32 cellular contexts compared by ENCODE assay signal in genomic region chr1:242877743-242878142, GRCh38.
"Had no signal": no experiment of that assay in that cellular context is flagged by ENCODE, and none has a peak within 500 bp of the region (broad histone marks: within the 10 kb centered on the region; RNA-seq: fewer than 3 reads in every experiment).

No MANE protein-coding gene starts in this region.

- H3K9me3 ChIP-seq: adrenal gland, body of pancreas, colonic mucosa had no signal

- H3K27ac Mint-ChIP-seq: activated CD4-positive, alpha-beta memory T cell treated with anti-CD3 and anti-CD28 coated beads for 36 hours; activated CD4-positive, alpha-beta T cell treated with anti-CD3 and anti-CD28 coated beads for 36 hours; activated CD4-positive, alpha-beta T cell treated with anti-CD3 and anti-CD28 coated beads, Interleukin-2, amount 10 ng/mL, durations not matched to agents 24 days and 14 days; activated CD8-positive, alpha-beta memory T cell treated with anti-CD3 and anti-CD28 coated beads, Interleukin-2, amount 10 ng/mL, durations not matched to agents 7 days and 5 days; activated CD8-positive, alpha-beta T cell treated with anti-CD3 and anti-CD28 coated beads, Interleukin-2, amount 10 ng/mL, durations not matched to agents 7 days and 5 days; activated naive CD4-positive, alpha-beta T cell treated with anti-CD3 and anti-CD28 coated beads for 36 hours; activated naive CD4-positive, alpha-beta T cell treated with anti-CD3 and anti-CD28 coated beads, Interleukin-2, amount 50 U/mL, for 24 hours; activated naive CD8-positive, alpha-beta T cell treated with anti-CD3 and anti-CD28 coated beads for 36 hours; activated naive CD8-positive, alpha-beta T cell treated with anti-CD3 and anti-CD28 coated beads, Interleukin-2, amount 50 U/mL, for 24 hours; activated T-helper 1 cell treated with anti-CD3 and anti-CD28 coated beads, Interleukin-12 subunit alpha, Interleukin-12 subunit beta, Interleukin-2, Interleukin-4 antibody, amounts not matched to agents 30 ng/mL and 10 ng/mL and 1 ng/mL, durations not matched to agents 14 hours and 24 hours and 36 hours; activated T-helper 2 cell treated with anti-CD3 and anti-CD28 coated beads, Interferon-gamma antibody, Interleukin-2, Interleukin-4, amounts not matched to agents 10 μg/mL and 5 μg/mL and 100 μg/mL, durations not matched to agents 14 hours and 24 hours and 36 hours had no signal

- ATAC-seq: activated CD4-positive, alpha-beta T cell treated with anti-CD3 and anti-CD28 coated beads for 36 hours; activated CD8-positive, alpha-beta memory T cell treated with anti-CD3 and anti-CD28 coated beads, Interleukin-2, amount 10 ng/mL, durations not matched to agents 7 days and 5 days; activated CD8-positive, alpha-beta T cell treated with anti-CD3 and anti-CD28 coated beads, Interleukin-2, amount 10 ng/mL, durations not matched to agents 7 days and 5 days; activated naive CD8-positive, alpha-beta T cell treated with anti-CD3 and anti-CD28 coated beads, Interleukin-2, amount 50 U/mL, for 24 hours; body of pancreas had no signal

- H3K4me3 ChIP-seq: adrenal gland, body of pancreas, colonic mucosa had no signal

- H3K27me3 ChIP-seq: adrenal gland, body of pancreas, colonic mucosa had no signal

- DNase-seq: activated CD4-positive, alpha-beta memory T cell treated with anti-CD3 and anti-CD28 coated beads for 36 hours; activated CD4-positive, alpha-beta T cell treated with anti-CD3 and anti-CD28 coated beads for 36 hours; activated CD4-positive, alpha-beta T cell treated with anti-CD3 and anti-CD28 coated beads, Interleukin-2, amount 10 ng/mL, durations not matched to agents 24 days and 14 days; activated CD4-positive, CD25-positive, alpha-beta regulatory T cell; activated CD4-positive, CD25-positive, alpha-beta regulatory T cell treated with anti-CD3 and anti-CD28 coated beads, Interleukin-2, amount 50 U/mL, for 72 hours; activated CD8-positive, alpha-beta memory T cell treated with anti-CD3 and anti-CD28 coated beads, Interleukin-2, amount 10 ng/mL, durations not matched to agents 7 days and 5 days; activated CD8-positive, alpha-beta memory T cell treated with anti-CD3 and anti-CD28 coated beads, Interleukin-2, amount 50 U/mL, for 4 hours; activated CD8-positive, alpha-beta T cell treated with anti-CD3 and anti-CD28 coated beads, Interleukin-2, amount 10 ng/mL, durations not matched to agents 7 days and 5 days; activated effector memory CD4-positive, alpha-beta T cell treated with anti-CD3 and anti-CD28 coated beads, Interleukin-2, amount 50 U/mL, for 16 hours; activated naive CD4-positive, alpha-beta T cell treated with anti-CD3 and anti-CD28 coated beads for 36 hours; activated naive CD8-positive, alpha-beta T cell treated with anti-CD3 and anti-CD28 coated beads for 36 hours; activated naive CD8-positive, alpha-beta T cell treated with anti-CD3 and anti-CD28 coated beads, Interleukin-2, amount 50 U/mL, for 24 hours; activated T-cell treated with anti-CD3 and anti-CD28 coated beads, Interleukin-2, amount 50 U/mL, for 1 hour; activated T-cell treated with anti-CD3 and anti-CD28 coated beads, Interleukin-2, amount 50 U/mL, for 48 hours; adrenal gland; amygdala; aorta; body of pancreas; central memory CD4-positive, alpha-beta T cell; cerebellar nuclear complex; colonic mucosa; effector CD8-positive, alpha-beta T cell; foreskin fibroblast; head of caudate nucleus; T-helper 2 cell had no signal

- H3K36me3 Mint-ChIP-seq: activated CD4-positive, alpha-beta memory T cell treated with anti-CD3 and anti-CD28 coated beads for 36 hours; activated CD8-positive, alpha-beta memory T cell treated with anti-CD3 and anti-CD28 coated beads, Interleukin-2, amount 10 ng/mL, durations not matched to agents 7 days and 5 days; activated naive CD4-positive, alpha-beta T cell treated with anti-CD3 and anti-CD28 coated beads, Interleukin-2, amount 50 U/mL, for 24 hours; activated naive CD8-positive, alpha-beta T cell treated with anti-CD3 and anti-CD28 coated beads for 36 hours had no signal

- H3K4me3 Mint-ChIP-seq: activated CD4-positive, alpha-beta memory T cell treated with anti-CD3 and anti-CD28 coated beads for 36 hours; activated CD4-positive, alpha-beta T cell treated with anti-CD3 and anti-CD28 coated beads for 36 hours; activated CD4-positive, alpha-beta T cell treated with anti-CD3 and anti-CD28 coated beads, Interleukin-2, amount 10 ng/mL, durations not matched to agents 24 days and 14 days; activated CD8-positive, alpha-beta memory T cell treated with anti-CD3 and anti-CD28 coated beads, Interleukin-2, amount 10 ng/mL, durations not matched to agents 7 days and 5 days; activated CD8-positive, alpha-beta T cell treated with anti-CD3 and anti-CD28 coated beads, Interleukin-2, amount 10 ng/mL, durations not matched to agents 7 days and 5 days; activated naive CD4-positive, alpha-beta T cell treated with anti-CD3 and anti-CD28 coated beads for 36 hours; activated naive CD4-positive, alpha-beta T cell treated with anti-CD3 and anti-CD28 coated beads, Interleukin-2, amount 50 U/mL, for 24 hours; activated naive CD8-positive, alpha-beta T cell treated with anti-CD3 and anti-CD28 coated beads for 36 hours; activated naive CD8-positive, alpha-beta T cell treated with anti-CD3 and anti-CD28 coated beads, Interleukin-2, amount 50 U/mL, for 24 hours; activated T-helper 1 cell treated with anti-CD3 and anti-CD28 coated beads, Interleukin-12 subunit alpha, Interleukin-12 subunit beta, Interleukin-2, Interleukin-4 antibody, amounts not matched to agents 30 ng/mL and 10 ng/mL and 1 ng/mL, durations not matched to agents 14 hours and 24 hours and 36 hours had no signal

- H3K9me3 Mint-ChIP-seq: activated CD4-positive, alpha-beta memory T cell treated with anti-CD3 and anti-CD28 coated beads for 36 hours; activated CD4-positive, alpha-beta T cell treated with anti-CD3 and anti-CD28 coated beads, Interleukin-2, amount 10 ng/mL, durations not matched to agents 24 days and 14 days; activated naive CD4-positive, alpha-beta T cell treated with anti-CD3 and anti-CD28 coated beads for 36 hours; activated naive CD4-positive, alpha-beta T cell treated with anti-CD3 and anti-CD28 coated beads, Interleukin-2, amount 50 U/mL, for 24 hours; activated naive CD8-positive, alpha-beta T cell treated with anti-CD3 and anti-CD28 coated beads for 36 hours; activated naive CD8-positive, alpha-beta T cell treated with anti-CD3 and anti-CD28 coated beads, Interleukin-2, amount 50 U/mL, for 24 hours; activated T-helper 1 cell treated with anti-CD3 and anti-CD28 coated beads, Interleukin-12 subunit alpha, Interleukin-12 subunit beta, Interleukin-2, Interleukin-4 antibody, amounts not matched to agents 30 ng/mL and 10 ng/mL and 1 ng/mL, durations not matched to agents 14 hours and 24 hours and 36 hours; activated T-helper 2 cell treated with anti-CD3 and anti-CD28 coated beads, Interferon-gamma antibody, Interleukin-2, Interleukin-4, amounts not matched to agents 10 μg/mL and 5 μg/mL and 100 μg/mL, durations not matched to agents 14 hours and 24 hours and 36 hours had no signal

- H3K27me3 Mint-ChIP-seq: activated CD4-positive, alpha-beta T cell treated with anti-CD3 and anti-CD28 coated beads, Interleukin-2, amount 10 ng/mL, durations not matched to agents 24 days and 14 days; activated CD8-positive, alpha-beta memory T cell treated with anti-CD3 and anti-CD28 coated beads, Interleukin-2, amount 10 ng/mL, durations not matched to agents 7 days and 5 days had no signal

- H3K4me1 ChIP-seq: adrenal gland, colonic mucosa had no signal

- H3K27ac ChIP-seq: adrenal gland, body of pancreas, colonic mucosa, epithelial cell of prostate had no signal

- FAIRE-seq: endometrium, endothelial cell of umbilical vein, frontal cortex had no signal

- H3K4me1 Mint-ChIP-seq: activated CD4-positive, alpha-beta T cell treated with anti-CD3 and anti-CD28 coated beads for 36 hours; activated CD4-positive, alpha-beta T cell treated with anti-CD3 and anti-CD28 coated beads, Interleukin-2, amount 10 ng/mL, durations not matched to agents 24 days and 14 days; activated CD8-positive, alpha-beta memory T cell treated with anti-CD3 and anti-CD28 coated beads, Interleukin-2, amount 10 ng/mL, durations not matched to agents 7 days and 5 days; activated naive CD4-positive, alpha-beta T cell treated with anti-CD3 and anti-CD28 coated beads, Interleukin-2, amount 50 U/mL, for 24 hours; activated naive CD8-positive, alpha-beta T cell treated with anti-CD3 and anti-CD28 coated beads for 36 hours; activated naive CD8-positive, alpha-beta T cell treated with anti-CD3 and anti-CD28 coated beads, Interleukin-2, amount 50 U/mL, for 24 hours had no signal

- H3K36me3 ChIP-seq: adrenal gland, colonic mucosa had no signal
